ENCODE assay signal across 18 cellular contexts in genomic region chrX:112664928-112665327, GRCh38.
A peak's percentile ranks its signal among the peaks of the same experiment; 100 is the strongest.
DNase-seq lines count a peak whose midpoint lies in the region; ATAC-seq lines count a peak whose summit lies in the region.
"Had no signal": no experiment of that assay in that cellular context is flagged by ENCODE, and none has a peak within 500 bp of the region (broad histone marks: within the 10 kb centered on the region; RNA-seq: fewer than 3 reads in every experiment).

No MANE protein-coding gene starts in this region.

- peak; percentile 62 for ATAC-seq in GM18502 (IDR thresholded peaks at IDR 0.05; ENCODE audit: poor library complexity, unreplicated experiment)
- peak; percentile 48 for ATAC-seq in GM19397 (IDR thresholded peaks at IDR 0.05; ENCODE audit: unreplicated experiment)
- peak; percentile 57 for ATAC-seq in HG02852 (IDR thresholded peaks at IDR 0.05; ENCODE audit: unreplicated experiment)
- peak; percentile 40 for ATAC-seq in HG03460 (IDR thresholded peaks at IDR 0.05; ENCODE audit: unreplicated experiment)
- no peak for ATAC-seq in GM21825 (IDR thresholded peaks at IDR 0.05; ENCODE audit: unreplicated experiment)
- ATAC-seq: right cardiac atrium, Right ventricle myocardium inferior, T-helper 17 cell had no signal

- DNase-seq in NCI-H524 treated with DMSO at 0.1 percent for 48 hours (lab: John Stamatoyannopoulos, UW) = no peak
- DNase-seq in activated gamma-delta T cell (lab: John Stamatoyannopoulos, UW) = no peak
- DNase-seq in NCI-H1105 treated with DMSO at 0.1 percent for 48 hours (lab: John Stamatoyannopoulos, UW) = no peak
- DNase-seq: ACHN; activated CD4-positive, CD25-positive, alpha-beta regulatory T cell treated with anti-CD3 and anti-CD28 coated beads, Interleukin-2, amount 50 U/mL, for 72 hours; activated naive CD4-positive, alpha-beta T cell treated with anti-CD3 and anti-CD28 coated beads, Interleukin-2, amount 50 U/mL, for 16 hours; dorsolateral prefrontal cortex; NCI-H1048; NCI-H2171; right cardiac atrium; stimulated activated CD4-positive, alpha-beta T cell treated with anti-CD3 and anti-CD28 coated beads, Interleukin-1b, Interleukin-23, amount 100 ng/mL, for 48 hours; T-helper 17 cell had no signal
